ENCODE assay signal across 8 cellular contexts in genomic region chr17:52383493-52384100, GRCh38.
DNase-seq lines count a peak whose midpoint lies in the region; ATAC-seq, FAIRE-seq and TF ChIP-seq lines count a peak whose summit lies in the region.

No MANE protein-coding gene starts in this region.

- POLR2A ChIA-PET in IMR-90 (lab: Charles Lee; ENCODE audit: unreplicated experiment) (no interaction called here), endothelial cell of umbilical vein (lab: Charles Lee) (no interaction called here)

- H3K4ac ChIP-seq in IMR-90 (ENCODE audit: low read depth, low read length) = no peak overlapping the region

- no peak overlapping the region for H2AK9ac ChIP-seq in IMR-90 (replicated peaks; ENCODE audit: low read depth, low read length, poor library complexity)

- H3K23ac ChIP-seq in IMR-90 (ENCODE audit: low read depth, low read length) = no peak overlapping the region

- H3K9me1 ChIP-seq in IMR-90 (ENCODE audit: insufficient read depth, low read length) (no peaks in the 10 kb centered on the region), endothelial cell of umbilical vein (replicated peaks; ENCODE audit: control insufficient read depth, extremely low read depth, insufficient read depth, low read length) (no peaks in the 10 kb centered on the region)

- TF ChIP-seq CTCF in GM10266 (IDR thresholded peaks at IDR 0.05; ENCODE audit: control insufficient read depth, insufficient read depth, low read depth, missing control alignments) (peak; percentile 68), IMR-90 (conservative IDR thresholded peaks at IDR 0.05; ENCODE audit: low read depth, low read length) (no peak), endothelial cell of umbilical vein (IDR thresholded peaks at IDR 0.05; ENCODE audit: extremely low read depth in 1 of 2, insufficient read depth in 1 of 2, low read depth in 1 of 2, low read length in 2 of 2) (peak; percentile 43 to 46), neural cell (IDR thresholded peaks at IDR 0.05; ENCODE audit: poor library complexity, severe bottlenecking) (peak; percentile 75)

- no TSS peak for BruUV-seq in IMR-90 (replicated peaks; lab: Mats Ljungman, UMichigan)
- no TSS peak for BruUV-seq in endothelial cell of umbilical vein (replicated peaks; lab: Mats Ljungman, UMichigan)

- no peak overlapping the region for H2BK120ac ChIP-seq in IMR-90 (ENCODE audit: low read depth, low read length)

- dilution Hi-C loops in IMR-90 (cut with HindIII; ENCODE audit: low sequenced_read_pairs, unreplicated experiment) = no loop called here
- dilution Hi-C loops in endothelial cell of umbilical vein (cut with MboI; ENCODE audit: extremely low pct_ligation_motif_present, low sequenced_read_pairs) = no loop called here

- TF ChIP-seq RAD21 in IMR-90 (IDR thresholded peaks at IDR 0.05; ENCODE audit: low read length) (no peak), neural cell (conservative IDR thresholded peaks at IDR 0.05) (peak; percentile 76)

- H2BK20ac ChIP-seq in IMR-90 (ENCODE audit: low read depth, low read length) = no peak overlapping the region

- H3K4me3 ChIP-seq in IMR-90 (ENCODE audit: insufficient read depth, low read depth, low read length) (no peak overlapping the region), endothelial cell of umbilical vein (replicated peaks in 1 of 3; ENCODE audit: insufficient read depth in 1 of 3, low read depth in 1 of 3, low read length in 3 of 3) (no peak overlapping the region), neural cell (ENCODE audit: low read length) (no peak overlapping the region)

- H2BK15ac ChIP-seq in IMR-90 (ENCODE audit: low read depth, low read length) = no peak overlapping the region

- DNase-seq in A172 (ENCODE audit: low spot score) = peak; percentile 50
- peak; percentile 21 for DNase-seq in GM10266 (ENCODE audit: extremely low spot score)
- DNase-seq in IMR-90 = peak; percentile 0
- peak; percentile 50 for DNase-seq in RCC 7860 (ENCODE audit: low spot score)
- peak; percentile 12 for DNase-seq in endothelial cell of umbilical vein (ENCODE audit: low read depth, low spot score)
- no peak for DNase-seq in activated effector memory CD4-positive, alpha-beta T cell treated with anti-CD3 and anti-CD28 coated beads, Interleukin-2, amount 50 U/mL, for 16 hours
- DNase-seq in stimulated activated naive CD4-positive, alpha-beta T cell (lab: John Stamatoyannopoulos, UW) = no peak

- no peak overlapping the region for H2BK5ac ChIP-seq in IMR-90 (ENCODE audit: low read depth, low read length, poor library complexity, severe bottlenecking)

- H3F3A ChIP-seq in neural cell (ENCODE audit: insufficient read depth, low read length, poor library complexity, severe bottlenecking) = no peaks in the 10 kb centered on the region

- H4K91ac ChIP-seq in IMR-90 (ENCODE audit: insufficient read depth, low read depth, low read length) = no peak overlapping the region

- H3K18ac ChIP-seq in IMR-90 (ENCODE audit: low read depth, low read length) = no peak overlapping the region

- H4K5ac ChIP-seq in IMR-90 (ENCODE audit: low read depth, low read length) = no peak overlapping the region

- no peaks in the 10 kb centered on the region for H3K27me3 ChIP-seq in IMR-90 (ENCODE audit: control insufficient read depth, insufficient read depth, low read length)
- no peaks in the 10 kb centered on the region for H3K27me3 ChIP-seq in endothelial cell of umbilical vein (ENCODE audit: control insufficient read depth in 2 of 2, insufficient read depth in 2 of 2, low read length in 2 of 2)
- H3K27me3 ChIP-seq in neural cell (ENCODE audit: insufficient read depth, low read depth, low read length) = no peaks in the 10 kb centered on the region

- H3K9me2 ChIP-seq in neural cell (ENCODE audit: insufficient read depth, low read length) = no peaks in the 10 kb centered on the region

- TF ChIP-seq EP300 in neural cell (conservative IDR thresholded peaks at IDR 0.05; ENCODE audit: poor library complexity, severe bottlenecking) = no peak

- TF ChIP-seq POLR2A in IMR-90 (IDR thresholded peaks at IDR 0.05; ENCODE audit: low read depth, low read length) = no peak
- TF ChIP-seq POLR2A in endothelial cell of umbilical vein (IDR thresholded peaks at IDR 0.05; ENCODE audit: low read depth, low read length) = no peak

- FAIRE-seq in RCC 7860 (lab: Jason Lieb, UNC) = no peak
- FAIRE-seq in endothelial cell of umbilical vein (lab: Jason Lieb, UNC) = no peak

- no CpG with 5 or more reads among the region's 4 CpGs for WGBS in IMR-90 (ENCODE audit: extremely low coverage in 2 of 2, insufficient read length in 1 of 2), 2 experiments

- CTCF ChIA-PET in IMR-90 (lab: Yijun Ruan, JAX) = interaction anchor here (0.6 kb wide), 1 partner anchor 94 kb away, joined by 6 read pairs; no protein-coding TSS in a partner anchor
- CTCF ChIA-PET in endothelial cell of umbilical vein (lab: Charles Lee) = no interaction called here

- no peak overlapping the region for H3K14ac ChIP-seq in IMR-90 (replicated peaks; ENCODE audit: low read depth, low read length)

- H4K8ac ChIP-seq in IMR-90 (ENCODE audit: low read depth in 2 of 2, low read length in 2 of 2) = no peak overlapping the region

- H4K20me1 ChIP-seq in IMR-90 (ENCODE audit: insufficient read depth, low read length) (no peaks in the 10 kb centered on the region), endothelial cell of umbilical vein (replicated peaks; ENCODE audit: control insufficient read depth, extremely low read depth, insufficient read depth, low read length) (no peaks in the 10 kb centered on the region), neural cell (ENCODE audit: insufficient read depth) (no peaks in the 10 kb centered on the region)

- H3K9ac ChIP-seq in IMR-90 (ENCODE audit: low read depth, low read length) (no peak overlapping the region), endothelial cell of umbilical vein (replicated peaks; ENCODE audit: extremely low read depth, insufficient read depth, low read length) (no peak overlapping the region), neural cell (ENCODE audit: low read length) (no peak overlapping the region)

- in situ Hi-C loops in IMR-90 (cut with MboI; ENCODE audit: low sequenced_read_pairs) = no loop called here

- no peaks in the 10 kb centered on the region for H3K4me1 ChIP-seq in IMR-90 (ENCODE audit: control insufficient read depth, insufficient read depth, low read length)
- H3K4me1 ChIP-seq in endothelial cell of umbilical vein (ENCODE audit: control insufficient read depth, extremely low read depth, insufficient read depth, low read length) = no peaks in the 10 kb centered on the region

- no peak for ATAC-seq in IMR-90 (ENCODE audit: low read depth)

- intact Hi-C loops in IMR-90 (cut with micrococcal nuclease) = no loop called here
- intact Hi-C loops in endothelial cell of umbilical vein (cut with micrococcal nuclease) = no loop called here

- H2AK5ac ChIP-seq in IMR-90 (ENCODE audit: low read depth, low read length) = no peak overlapping the region

- no peak overlapping the region for H3K56ac ChIP-seq in IMR-90 (ENCODE audit: extremely low read depth, insufficient read depth, low read length)

- H3K79me1 ChIP-seq in IMR-90 (ENCODE audit: low read depth in 1 of 2, low read length in 2 of 2) = no peaks in the 10 kb centered on the region

- H3K9me3 ChIP-seq in IMR-90 (ENCODE audit: control insufficient read depth, insufficient read depth, low read length) = peaks cover 18% of the 10 kb centered on the region
- peaks cover 2% of the 10 kb centered on the region for H3K9me3 ChIP-seq in endothelial cell of umbilical vein (replicated peaks; ENCODE audit: control insufficient read depth, insufficient read depth, low read length)
- no peaks in the 10 kb centered on the region for H3K9me3 ChIP-seq in neural cell (ENCODE audit: low read length)

- H3K79me2 ChIP-seq in endothelial cell of umbilical vein (ENCODE audit: control insufficient read depth, insufficient read depth, low read length) (no peaks in the 10 kb centered on the region), neural cell (replicated peaks; ENCODE audit: insufficient read depth, low read length) (no peaks in the 10 kb centered on the region)

- H3K36me3 ChIP-seq in IMR-90 (ENCODE audit: control insufficient read depth, insufficient read depth, low read length) (no peaks in the 10 kb centered on the region), endothelial cell of umbilical vein (ENCODE audit: control insufficient read depth in 2 of 2, extremely low read depth in 1 of 2, insufficient read depth in 2 of 2, low read length in 2 of 2) (no peaks in the 10 kb centered on the region), neural cell (ENCODE audit: insufficient read depth, low read length) (no peaks in the 10 kb centered on the region)

- H3K4me2 ChIP-seq in IMR-90 (ENCODE audit: low read depth, low read length) (no peak overlapping the region), endothelial cell of umbilical vein (ENCODE audit: insufficient read depth, low read length) (no peak overlapping the region), neural cell (ENCODE audit: low read length) (no peak overlapping the region)

- H2AFZ ChIP-seq in IMR-90 (replicated peaks; ENCODE audit: low read length, poor library complexity) (no peak overlapping the region), endothelial cell of umbilical vein (ENCODE audit: low read depth, low read length) (no peak overlapping the region), neural cell (ENCODE audit: low read depth, low read length) (no peak overlapping the region)

- H3K27ac ChIP-seq in IMR-90 (ENCODE audit: insufficient read depth, low read length) (no peak overlapping the region), endothelial cell of umbilical vein (ENCODE audit: insufficient read depth, low read depth, low read length) (no peak overlapping the region), neural cell (ENCODE audit: low read length) (no peak overlapping the region)

TF ChIP-seq in endothelial cell of umbilical vein, 7 proteins besides CTCF, POLR2A, EP300 and RAD21 (continues in another document):
- TF ChIP-seq GATA2 (IDR thresholded peaks at IDR 0.05; ENCODE audit: insufficient read depth, insufficient read length, low read depth, low read length) (no peak), EZH2 (IDR thresholded peaks at IDR 0.05; ENCODE audit: borderline replicate concordance, low read depth, low read length, severe bottlenecking) (no peak), MAX (IDR thresholded peaks at IDR 0.05; ENCODE audit: insufficient read depth, insufficient read length) (no peak)

TF ChIP-seq in neural cell, 6 proteins besides CTCF, POLR2A, EP300 and RAD21:
- peak; percentile 72 for TF ChIP-seq SMC3 (conservative IDR thresholded peaks at IDR 0.05; ENCODE audit: poor library complexity)
- no peak for TF ChIP-seq MXI1 (conservative IDR thresholded peaks at IDR 0.05; ENCODE audit: poor library complexity, severe bottlenecking)

Comparison
In these comparisons a context has a peak if more than half of its experiments do, and no peak if none do; other contexts are left out.
1. DNase-seq: peak in A172 (single experiment), GM10266 (single experiment), IMR-90 (single experiment), RCC 7860 (single experiment) and endothelial cell of umbilical vein (single experiment); none in activated effector memory CD4-positive, alpha-beta T cell treated with anti-CD3 and anti-CD28 coated beads, Interleukin-2, amount 50 U/mL, for 16 hours (single experiment) and stimulated activated naive CD4-positive, alpha-beta T cell (0 of 6).